In genomic region chr17:77479372-77479781, GRCh38 we compare ENCODE assay signal across 12 cellular contexts.
DNase-seq lines count a peak whose midpoint lies in the region; ATAC-seq lines count a peak whose summit lies in the region.
"Had no signal": no experiment of that assay in that cellular context is flagged by ENCODE, and none has a peak within 500 bp of the region (broad histone marks: within the 10 kb centered on the region; RNA-seq: fewer than 3 reads in every experiment).

No MANE protein-coding gene starts in this region.

- no peak overlapping the region for H3K9ac ChIP-seq in stomach smooth muscle (ENCODE audit: low read length in 2 of 2)

- H3K27ac Mint-ChIP-seq in activated T-cell treated with anti-CD3 and anti-CD28 coated beads, Interleukin-2, amount 50 U/mL, for 72 hours = peak overlapping the region; percentile 88
- peak overlapping the region; percentile 41 for H3K27ac Mint-ChIP-seq in activated T-helper 17 cell treated with anti-CD3 and anti-CD28 coated beads, Interleukin-2, amount 50 U/mL, for 72 hours

- H3K27me3 Mint-ChIP-seq in activated T-cell treated with anti-CD3 and anti-CD28 coated beads, Interleukin-2, amount 50 U/mL, for 72 hours (ENCODE audit: low read depth) = no peaks in the 10 kb centered on the region
- no peaks in the 10 kb centered on the region for H3K27me3 Mint-ChIP-seq in activated T-helper 17 cell treated with anti-CD3 and anti-CD28 coated beads, Interleukin-2, amount 50 U/mL, for 72 hours

- H3K4me3 ChIP-seq in stomach smooth muscle (ENCODE audit: low read length in 2 of 2) = no peak overlapping the region
- H3K4me3 ChIP-seq: pancreas had no signal

- peaks cover 5 to 20% of the 10 kb centered on the region in 2 donors for H3K36me3 Mint-ChIP-seq in activated T-cell treated with anti-CD3 and anti-CD28 coated beads, Interleukin-2, amount 50 U/mL, for 72 hours (ENCODE audit: insufficient read depth in 2 of 2)
- peaks cover 57% of the 10 kb centered on the region for H3K36me3 Mint-ChIP-seq in activated T-helper 17 cell treated with anti-CD3 and anti-CD28 coated beads, Interleukin-2, amount 50 U/mL, for 72 hours (ENCODE audit: low read depth)

- H3K9me3 Mint-ChIP-seq in activated T-cell treated with anti-CD3 and anti-CD28 coated beads, Interleukin-2, amount 50 U/mL, for 72 hours = no peaks in the 10 kb centered on the region
- H3K9me3 Mint-ChIP-seq in activated T-helper 17 cell treated with anti-CD3 and anti-CD28 coated beads, Interleukin-2, amount 50 U/mL, for 72 hours = no peaks in the 10 kb centered on the region

- H3K36me3 ChIP-seq in stomach smooth muscle (ENCODE audit: control insufficient read depth in 2 of 2, insufficient read depth in 2 of 2, low read length in 2 of 2) = peaks cover 13 to 18% of the 10 kb centered on the region in 2 donors

- ATAC-seq in activated T-cell treated with anti-CD3 and anti-CD28 coated beads, Interleukin-2, amount 50 U/mL, for 72 hours (replicated peaks in 1 of 2) = no peak
- no peak for ATAC-seq in activated T-helper 17 cell treated with anti-CD3 and anti-CD28 coated beads, Interleukin-2, amount 50 U/mL, for 72 hours (replicated peaks)
- ATAC-seq: pancreas had no signal

- no peak for DNase-seq in activated T-cell treated with anti-CD3 and anti-CD28 coated beads, Interleukin-2, amount 50 U/mL, for 72 hours
- DNase-seq in activated T-cell treated with anti-CD3 and anti-CD28 coated beads for 4 hours = no peak
- peak; percentile 55 for DNase-seq in iPS-NIHi7 (ENCODE audit: extremely low spot score)
- no peak for DNase-seq in activated CD4-positive, CD25-positive, alpha-beta regulatory T cell treated with anti-CD3 and anti-CD28 coated beads, Interleukin-2, amount 50 U/mL, for 72 hours
- DNase-seq in NCI-H82 treated with DMSO at 0.1 percent for 48 hours (lab: John Stamatoyannopoulos, UW; ENCODE audit: unreplicated experiment) = no peak
- DNase-seq in SW 1271 (lab: John Stamatoyannopoulos, UW) = no peak
- DNase-seq: kidney glomerular epithelial cell; NCI-H2227 treated with DMSO at 0.1 percent for 48 hours; stimulated activated CD4-positive, alpha-beta T cell treated with anti-CD3 and anti-CD28 coated beads, Interleukin-4, amount 100 ng/mL, for 24 hours had no signal

- H3K27ac ChIP-seq in stomach smooth muscle (ENCODE audit: low read length) = peak overlapping the region; percentile 73
- H3K27ac ChIP-seq: pancreas had no signal

- H3K4me1 ChIP-seq in stomach smooth muscle (ENCODE audit: control insufficient read depth, insufficient read depth, low read length) = peaks cover 93% of the 10 kb centered on the region

- H3K4me1 Mint-ChIP-seq in activated T-cell treated with anti-CD3 and anti-CD28 coated beads, Interleukin-2, amount 50 U/mL, for 72 hours (ENCODE audit: low read depth) = peaks cover 59% of the 10 kb centered on the region
- peaks cover 38% of the 10 kb centered on the region for H3K4me1 Mint-ChIP-seq in activated T-helper 17 cell treated with anti-CD3 and anti-CD28 coated beads, Interleukin-2, amount 50 U/mL, for 72 hours

- no peaks in the 10 kb centered on the region for H3K9me3 ChIP-seq in stomach smooth muscle (ENCODE audit: control insufficient read depth in 2 of 2, low read length in 2 of 2)
- H3K9me3 ChIP-seq: pancreas had no signal

- peak overlapping the region in 1 of 2 donors; percentile 7 for H3K4me3 Mint-ChIP-seq in activated T-cell treated with anti-CD3 and anti-CD28 coated beads, Interleukin-2, amount 50 U/mL, for 72 hours
- H3K4me3 Mint-ChIP-seq in activated T-helper 17 cell treated with anti-CD3 and anti-CD28 coated beads, Interleukin-2, amount 50 U/mL, for 72 hours = no peak overlapping the region

- H3K27me3 ChIP-seq in stomach smooth muscle (ENCODE audit: control insufficient read depth in 1 of 2, insufficient read depth in 2 of 2, low read length in 2 of 2) = no peaks in the 10 kb centered on the region
- H3K27me3 ChIP-seq: pancreas had no signal
